ENCODE assay signal across 24 cellular contexts in the genomic region with DNA sequence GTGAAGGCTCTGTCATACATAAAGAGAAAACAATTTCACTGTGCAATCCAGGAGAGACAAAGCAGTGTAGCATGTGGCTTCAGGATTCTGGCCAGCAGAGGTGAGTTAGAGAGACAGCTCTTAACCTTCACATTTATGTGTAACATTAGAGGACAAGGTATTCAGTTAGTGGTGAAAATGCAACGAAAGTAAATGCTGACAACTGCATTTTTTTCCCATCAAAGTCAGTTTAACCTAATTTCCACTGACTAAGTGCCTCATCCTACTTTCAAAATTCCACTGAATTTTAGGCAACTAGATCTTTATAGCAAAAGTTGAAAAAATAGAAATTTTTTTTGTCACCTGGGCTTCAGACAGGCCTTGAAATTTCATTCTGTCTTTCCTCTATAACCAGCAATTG.
DNase-seq lines count a peak whose midpoint lies in the region; ATAC-seq, FAIRE-seq and TF ChIP-seq lines count a peak whose summit lies in the region.
"Had no signal": no experiment of that assay in that cellular context is flagged by ENCODE, and none has a peak within 500 bp of the region (broad histone marks: within the 10 kb centered on the region; RNA-seq: fewer than 3 reads in every experiment).

No MANE protein-coding gene starts in this region.

- in situ Hi-C loops in HepG2 (cut with HindIII; ENCODE audit: extremely low pct_ligation_motif_present, low pct_unique_long_range_greater_than_20kb) = no loop called here

- H3K4me1 Mint-ChIP-seq in naive thymus-derived CD8-positive, alpha-beta T cell = no peaks in the 10 kb centered on the region
- H3K4me1 Mint-ChIP-seq: CD8-positive, alpha-beta memory T cell had no signal

- ATAC-seq in HepG2 (no peak), right lobe of liver (no peak)
- no peak for ATAC-seq in naive thymus-derived CD8-positive, alpha-beta T cell
- ATAC-seq: GM23338 had no signal

- DNase-seq in HepG2 (ENCODE audit: low spot score) = no peak
- DNase-seq in right lobe of liver = no peak
- DNase-seq in amniotic epithelial cell (ENCODE audit: low read depth) = peak; percentile 57
- DNase-seq in H1 (ENCODE audit: low read depth in 1 of 2, low spot score in 2 of 2) = no peak
- DNase-seq in naive thymus-derived CD8-positive, alpha-beta T cell = no peak
- DNase-seq in coronary artery (ENCODE audit: low spot score) = no peak
- no peak for DNase-seq in DMS79 (lab: John Stamatoyannopoulos, UW)
- DNase-seq: 8988T; AML-193; BE2C; CD4-positive, alpha-beta T cell; CD8-positive, alpha-beta memory T cell; DMS 273 treated with DMSO at 0.1 percent for 48 hours; DMS79 treated with DMSO at 0.1 percent for 48 hours; GF-D8; HFFc6 had no signal

- H2AK5ac ChIP-seq in H1 (ENCODE audit: low read depth, low read length) = no peak overlapping the region

- no peaks in the 10 kb centered on the region for H3K36me3 ChIP-seq in HepG2 (replicated peaks in 1 of 2; ENCODE audit: control insufficient read depth in 1 of 2, insufficient read depth in 2 of 2, low read length in 2 of 2)
- no peaks in the 10 kb centered on the region for H3K36me3 ChIP-seq in right lobe of liver
- H3K36me3 ChIP-seq in H1 (ENCODE audit: control insufficient read depth in 2 of 4, insufficient read depth in 4 of 4, low read length in 3 of 4) = no peaks in the 10 kb centered on the region
- H3K36me3 ChIP-seq: BE2C; BLaER1 treated with 17β-estradiol and CSF1 and Interleukin-3, amounts not matched to agents 10 nM and 100 nM; HAP-1 had no signal

- no peaks in the 10 kb centered on the region for H3K4me1 ChIP-seq in HepG2 (ENCODE audit: insufficient read depth, low read length)
- no peaks in the 10 kb centered on the region for H3K4me1 ChIP-seq in right lobe of liver
- H3K4me1 ChIP-seq in H1 (replicated peaks in 1 of 4; ENCODE audit: control insufficient read depth in 3 of 4, insufficient read depth in 4 of 4, low read length in 3 of 4) = no peaks in the 10 kb centered on the region
- H3K4me1 ChIP-seq: BE2C, HAP-1 had no signal

- no peaks in the 10 kb centered on the region for H3K9me3 Mint-ChIP-seq in naive thymus-derived CD8-positive, alpha-beta T cell
- H3K9me3 Mint-ChIP-seq: CD14-positive monocyte; CD4-positive, alpha-beta T cell; GM23338; HFFc6 had no signal

- H3K27me3 Mint-ChIP-seq in naive thymus-derived CD8-positive, alpha-beta T cell = peaks cover 10 to 46% (median 23%) of the 10 kb centered on the region in 5 donors

- TF ChIP-seq EP300 in HepG2 (IDR thresholded peaks at IDR 0.05; ENCODE audit: low read depth in 2 of 2, low read length in 2 of 2) = no peak
- TF ChIP-seq EP300 in HepG2 (CRISPR knock-in tag; IDR thresholded peaks at IDR 0.05; ENCODE audit: borderline replicate concordance) = no peak
- no peak for TF ChIP-seq EP300 in H1 (IDR thresholded peaks at IDR 0.05; ENCODE audit: borderline replicate concordance in 1 of 2, low read depth in 2 of 2, low read length in 2 of 2)

- H3K4me2 ChIP-seq in HepG2 (ENCODE audit: low read depth, low read length) (no peak overlapping the region), H1 (ENCODE audit: insufficient read depth in 1 of 2, low read depth in 2 of 2, low read length in 2 of 2) (no peak overlapping the region)
- H3K4me2 ChIP-seq: BLaER1 treated with 17β-estradiol and CSF1 and Interleukin-3, amounts not matched to agents 10 nM and 100 nM; GM23338 had no signal

- H3K9ac ChIP-seq in HepG2 (ENCODE audit: insufficient read depth, low read depth, low read length) = no peak overlapping the region
- no peak overlapping the region for H3K9ac ChIP-seq in H1 (replicated peaks in 1 of 4; ENCODE audit: extremely low read depth in 1 of 4, low read depth in 3 of 4, low read length in 3 of 4)
- H3K9ac ChIP-seq: BLaER1 treated with 17β-estradiol and CSF1 and Interleukin-3, amounts not matched to agents 10 nM and 100 nM had no signal

- H3K23me2 ChIP-seq in H1 (ENCODE audit: low read depth, low read length) = no peaks in the 10 kb centered on the region

- H3K36me3 Mint-ChIP-seq in naive thymus-derived CD8-positive, alpha-beta T cell = no peaks in the 10 kb centered on the region
- H3K36me3 Mint-ChIP-seq: CD14-positive monocyte; CD8-positive, alpha-beta memory T cell had no signal

- no peak overlapping the region for H2BK120ac ChIP-seq in H1 (replicated peaks; ENCODE audit: low read depth, low read length)

- no peak overlapping the region for H3K23ac ChIP-seq in H1 (ENCODE audit: insufficient read length)

- no peak overlapping the region for H3K27ac Mint-ChIP-seq in naive thymus-derived CD8-positive, alpha-beta T cell
- H3K27ac Mint-ChIP-seq: CD4-positive, alpha-beta T cell; CD8-positive, alpha-beta memory T cell; GM23338; HFFc6 had no signal

- no peak overlapping the region for H3K27ac ChIP-seq in HepG2 (ENCODE audit: extremely low read length, insufficient read depth, low read length)
- no peak overlapping the region for H3K27ac ChIP-seq in right lobe of liver
- no peak overlapping the region for H3K27ac ChIP-seq in H1 (ENCODE audit: low read depth, low read length)
- H3K27ac ChIP-seq in coronary artery = no peak overlapping the region
- H3K27ac ChIP-seq: BLaER1 treated with 17β-estradiol and CSF1 and Interleukin-3, amounts not matched to agents 10 nM and 100 nM had no signal

- H2BK15ac ChIP-seq in H1 (ENCODE audit: low read length) = no peak overlapping the region

- H4K20me1 ChIP-seq in HepG2 (ENCODE audit: insufficient read depth, low read length) = no peaks in the 10 kb centered on the region
- no peaks in the 10 kb centered on the region for H4K20me1 ChIP-seq in H1 (replicated peaks in 1 of 2; ENCODE audit: control insufficient read depth in 1 of 2, insufficient read depth in 2 of 2, low read length in 2 of 2)
- H4K20me1 ChIP-seq: BLaER1 treated with 17β-estradiol and CSF1 and Interleukin-3, amounts not matched to agents 10 nM and 100 nM had no signal

- no peak for TF ChIP-seq CTCF in HepG2 (CRISPR knock-in tag; IDR thresholded peaks at IDR 0.05)
- no peak for TF ChIP-seq CTCF in right lobe of liver (IDR thresholded peaks at IDR 0.05)
- TF ChIP-seq CTCF in H1 (IDR thresholded peaks at IDR 0.05; ENCODE audit: control extremely low read depth in 1 of 3, insufficient read depth in 1 of 3, low read depth in 1 of 3, low read length in 3 of 3) = no peak
- no peak for TF ChIP-seq CTCF in coronary artery (IDR thresholded peaks at IDR 0.05)

- no peak overlapping the region for H2BK5ac ChIP-seq in H1 (ENCODE audit: low read depth, low read length)

- H2BK12ac ChIP-seq in H1 (ENCODE audit: low read depth, low read length) = no peak overlapping the region

- H3K27me3 ChIP-seq in HepG2 (ENCODE audit: control insufficient read depth in 1 of 2, insufficient read depth in 2 of 2, low read length in 2 of 2) = no peaks in the 10 kb centered on the region
- H3K27me3 ChIP-seq in right lobe of liver = no peaks in the 10 kb centered on the region
- no peaks in the 10 kb centered on the region; a peak in 1 of 7 replicates for H3K27me3 ChIP-seq in H1 (replicated peaks in 1 of 4; ENCODE audit: control insufficient read depth in 3 of 4, extremely low read depth in 1 of 4, insufficient read depth in 3 of 4, low read length in 3 of 4)
- H3K27me3 ChIP-seq: BE2C; BLaER1 treated with 17β-estradiol and CSF1 and Interleukin-3, amounts not matched to agents 10 nM and 100 nM had no signal

- no peak overlapping the region for H3K56ac ChIP-seq in H1 (replicated peaks; ENCODE audit: insufficient read length, low read depth, low read length)

- FAIRE-seq in HepG2 (lab: Jason Lieb, UNC) (no peak), H1 (lab: Jason Lieb, UNC) (no peak)
- FAIRE-seq: D721Med, GM12891, GM18507, H54 had no signal

- H3K9me3 ChIP-seq in HepG2 (ENCODE audit: low read length) (no peaks in the 10 kb centered on the region), right lobe of liver (no peaks in the 10 kb centered on the region), H1 (ENCODE audit: insufficient read depth in 2 of 2, low read depth in 1 of 2, low read length in 1 of 2) (no peaks in the 10 kb centered on the region)
- H3K9me3 ChIP-seq: BE2C; BLaER1 treated with 17β-estradiol and CSF1 and Interleukin-3, amounts not matched to agents 10 nM and 100 nM; HAP-1 had no signal

- intact Hi-C loops in HepG2 (cut with micrococcal nuclease; ENCODE audit: unreplicated experiment) = no loop called here
- intact Hi-C loops in right lobe of liver (cut with DNase I) = no loop called here

- no peak overlapping the region for H4K91ac ChIP-seq in H1 (replicated peaks; ENCODE audit: insufficient read length, low read length)

- no peak overlapping the region for H3K4me3 Mint-ChIP-seq in naive thymus-derived CD8-positive, alpha-beta T cell
- H3K4me3 Mint-ChIP-seq: CD14-positive monocyte; CD4-positive, alpha-beta T cell; GM23338; HFFc6 had no signal

- no peak overlapping the region for H3K14ac ChIP-seq in H1 (ENCODE audit: insufficient read length)

- no peak for TF ChIP-seq RAD21 in HepG2 (CRISPR knock-in tag; IDR thresholded peaks at IDR 0.05)
- no peak for TF ChIP-seq RAD21 in H1 (IDR thresholded peaks at IDR 0.05 in 1 of 2, conservative IDR thresholded peaks at IDR 0.05 in 1 of 2; ENCODE audit: low read depth in 2 of 2, low read length in 2 of 2)

- no peak overlapping the region for H3K4me3 ChIP-seq in HepG2 (replicated peaks in 1 of 3; ENCODE audit: insufficient read depth in 1 of 3, low read depth in 2 of 3, low read length in 3 of 3)
- H3K4me3 ChIP-seq in right lobe of liver = no peak overlapping the region
- H3K4me3 ChIP-seq in H1 (ENCODE audit: extremely low read depth in 1 of 4, insufficient read depth in 2 of 4, low read depth in 3 of 4, low read length in 4 of 4) = no peak overlapping the region
- H3K4me3 ChIP-seq in coronary artery = no peak overlapping the region
- H3K4me3 ChIP-seq: BLaER1 treated with 17β-estradiol and CSF1 and Interleukin-3, amounts not matched to agents 10 nM and 100 nM; GM23338; HAP-1 had no signal

- H2BK20ac ChIP-seq in H1 (ENCODE audit: low read length) = no peak overlapping the region

- H3K4ac ChIP-seq in H1 (replicated peaks; ENCODE audit: insufficient read length, low read depth, low read length) = no peak overlapping the region

- 0% methylated on average over 1 of the region's 1 CpG for WGBS in HepG2 (ENCODE audit: low lambda C conversion rate)
- WGBS in right lobe of liver (ENCODE audit: insufficient coverage, low coverage, low lambda C conversion rate, missing lambda C conversion rate) = 71% methylated on average over 1 of the region's 1 CpG
- WGBS in H1 (ENCODE audit: extremely low coverage in 1 of 2, insufficient coverage in 1 of 2, insufficient read length in 1 of 2, insufficient replicate concordance in 2 of 2, low coverage in 1 of 2, low lambda C conversion rate in 2 of 2, missing lambda C conversion rate in 1 of 2), 2 experiments = 86% methylated on average over 1 of the region's 1 CpG; no CpG with 5 or more reads in 1 of the 2 experiments

- no peak overlapping the region for H4K5ac ChIP-seq in H1 (ENCODE audit: insufficient read length, low read depth, low read length)

- POLR2A ChIA-PET in HepG2 (lab: Yijun Ruan, JAX) (no interaction called here), H1 (lab: Charles Lee; ENCODE audit: partially characterized antibody) (no interaction called here)
- POLR2A ChIA-PET in naive thymus-derived CD8-positive, alpha-beta T cell (lab: Charles Lee) = no interaction called here

- BruUV-seq in HepG2 (replicated peaks; lab: Mats Ljungman, UMichigan) = no TSS peak

- H3K79me1 ChIP-seq in H1 (ENCODE audit: low read depth, low read length) = no peaks in the 10 kb centered on the region

- H3K18ac ChIP-seq in H1 (ENCODE audit: extremely low read depth, low read length) = no peak overlapping the region; the same call in 1 of the 2 replicates

- no peak overlapping the region for H2AFZ ChIP-seq in HepG2 (ENCODE audit: low read length)
- no peak overlapping the region for H2AFZ ChIP-seq in H1 (ENCODE audit: low read length)
- H2AFZ ChIP-seq: GM23338 had no signal

- CTCF ChIA-PET in HepG2 (lab: Yijun Ruan, JAX; ENCODE audit: low intra/inter-chr PET ratio, low total read pairs) (no interaction called here), H1 (lab: Charles Lee; ENCODE audit: partially characterized antibody) (interaction anchor here (0.6 to 1.2 kb wide), 2 partner anchors 19 to 739 kb away, joined by 3 to 5 read pairs; no protein-coding TSS in a partner anchor)

- no peaks in the 10 kb centered on the region for H3K79me2 ChIP-seq in HepG2 (ENCODE audit: insufficient read depth, low read length)
- no peaks in the 10 kb centered on the region for H3K79me2 ChIP-seq in H1 (ENCODE audit: control insufficient read depth in 1 of 2, insufficient read depth in 2 of 2, low read length in 2 of 2)

- H4K8ac ChIP-seq in H1 (ENCODE audit: extremely low read depth, insufficient read depth, low read length) = no peak overlapping the region

- TF ChIP-seq POLR2A in HepG2 (IDR thresholded peaks at IDR 0.05; ENCODE audit: insufficient read depth in 1 of 2, low read depth in 2 of 2, low read length in 2 of 2) (no peak), right lobe of liver (IDR thresholded peaks at IDR 0.05) (no peak), H1 (IDR thresholded peaks at IDR 0.05; ENCODE audit: control extremely low read depth in 1 of 2, low read depth in 2 of 2, low read length in 2 of 2) (no peak)
